ENCODE assay signal across 14 cellular contexts in the genomic region with DNA sequence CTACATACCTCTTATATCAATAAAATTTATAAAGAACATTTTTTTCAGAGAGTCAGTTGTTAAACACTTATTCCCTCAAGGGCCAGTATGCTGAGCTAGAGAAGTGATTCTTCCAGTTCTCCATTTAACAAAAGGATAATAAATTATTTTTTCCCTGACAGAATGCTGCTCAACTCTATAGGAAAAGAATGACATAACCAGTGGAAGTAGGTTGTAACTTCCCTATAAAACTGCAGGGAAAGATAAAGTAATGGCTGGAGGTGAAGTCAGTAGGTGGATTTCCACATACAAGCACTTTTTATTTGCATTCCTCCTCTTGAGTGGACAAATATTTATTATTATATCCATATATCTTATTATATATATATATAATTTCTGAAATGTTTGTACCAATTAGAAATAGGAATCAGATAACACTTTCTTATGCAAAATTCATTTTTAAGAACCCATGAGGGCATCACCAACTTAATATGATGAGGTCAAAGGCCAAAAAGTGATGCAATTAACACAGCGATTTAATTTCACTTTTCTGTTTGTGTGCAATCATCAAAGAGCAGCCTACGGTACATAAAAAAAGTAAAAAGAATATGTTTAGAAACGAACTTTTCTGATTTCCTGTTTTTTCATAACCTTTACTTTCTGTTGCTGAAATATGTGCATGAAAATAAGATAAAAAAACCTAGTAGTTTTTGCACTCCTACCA.
DNase-seq lines count a peak whose midpoint lies in the region; ATAC-seq and TF ChIP-seq lines count a peak whose summit lies in the region.
"Had no signal": no experiment of that assay in that cellular context is flagged by ENCODE, and none has a peak within 500 bp of the region (broad histone marks: within the 10 kb centered on the region; RNA-seq: fewer than 3 reads in every experiment).

No MANE protein-coding gene starts in this region.

- no peaks in the 10 kb centered on the region for H3F3A ChIP-seq in GM23338 (replicated peaks; ENCODE audit: low read depth)

- no peaks in the 10 kb centered on the region for H3K36me3 Mint-ChIP-seq in GM23338 (ENCODE audit: low read depth)

- peaks cover 7% of the 10 kb centered on the region; the same call in 2 of the 3 replicates for H3K4me1 Mint-ChIP-seq in GM23338

- CTCF ChIA-PET in HEK293T (lab: Yijun Ruan, JAX) = no interaction called here

- no peak overlapping the region for H2AFZ ChIP-seq in GM23338

- POLR2A ChIA-PET in HEK293T (lab: Yijun Ruan, JAX) = no interaction called here

- H3K27me3 ChIP-seq in GM23338 (ENCODE audit: insufficient read depth) = no peaks in the 10 kb centered on the region

- H3K4me2 ChIP-seq in GM23338 = no peak overlapping the region

- no peak overlapping the region for H3K27ac ChIP-seq in GM23338 (ENCODE audit: low read depth)
- H3K27ac ChIP-seq in SK-N-MC = 0 out of 2 replicates have a peak overlapping the region, but pooled peaks have one; percentile 21
- H3K27ac ChIP-seq: C4-2B had no signal

- no peaks in the 10 kb centered on the region for H3K9me3 Mint-ChIP-seq in GM23338
- H3K9me3 Mint-ChIP-seq: HFFc6 had no signal

- ATAC-seq in GM23338 (no peak), HG03280 (IDR thresholded peaks at IDR 0.05; ENCODE audit: unreplicated experiment) (no peak)
- ATAC-seq: HepG2 had no signal

- H3K36me3 ChIP-seq in GM23338 (ENCODE audit: insufficient read depth) (no peaks in the 10 kb centered on the region), SK-N-MC (ENCODE audit: insufficient read depth, low read length) (no peaks in the 10 kb centered on the region)
- H3K36me3 ChIP-seq: HAP-1 had no signal

- no peak overlapping the region for H3K9ac ChIP-seq in SK-N-MC (ENCODE audit: insufficient read length)

- H3K9me2 ChIP-seq in GM23338 (ENCODE audit: insufficient read depth) = peaks cover 7% of the 10 kb centered on the region; the same call in 1 of the 2 replicates

- peak overlapping the region; percentile 55; the same call in 1 of the 2 replicates for H3K27ac Mint-ChIP-seq in GM23338
- H3K27ac Mint-ChIP-seq: CD4-positive, alpha-beta T cell; HFFc6 had no signal

- no peaks in the 10 kb centered on the region for H3K27me3 Mint-ChIP-seq in GM23338 (ENCODE audit: insufficient read depth, low read depth, poor library complexity)
- H3K27me3 Mint-ChIP-seq: CD4-positive, alpha-beta T cell had no signal

- no peak for DNase-seq in GM23338 (ENCODE audit: low spot score)
- DNase-seq in HEK293T (ENCODE audit: extremely low spot score) = peak; percentile 37
- DNase-seq in SK-N-MC (ENCODE audit: low read depth, low spot score) = no peak
- peak; percentile 34 for DNase-seq in superior temporal gyrus (ENCODE audit: extremely low spot score)
- DNase-seq in NCI-H345 treated with DMSO at 0.1 percent for 48 hours (lab: John Stamatoyannopoulos, UW; ENCODE audit: unreplicated experiment) = no peak
- no peak for DNase-seq in hypothalamus (lab: John Stamatoyannopoulos, UW)
- DNase-seq: AML-193; Caco-2; CD4-positive, alpha-beta T cell; HFFc6 had no signal

- no peaks in the 10 kb centered on the region for H3K79me2 ChIP-seq in GM23338 (replicated peaks; ENCODE audit: insufficient read depth)

- no peak overlapping the region for H3K4me3 Mint-ChIP-seq in GM23338
- H3K4me3 Mint-ChIP-seq: CD4-positive, alpha-beta T cell; HFFc6 had no signal

- no peaks in the 10 kb centered on the region for H3K9me3 ChIP-seq in SK-N-MC (ENCODE audit: low read depth, low read length)
- H3K9me3 ChIP-seq: Caco-2, HAP-1 had no signal

- H3K4me1 ChIP-seq in GM23338 (ENCODE audit: insufficient read depth) = 0 out of 2 replicates have a peak, but pooled peaks cover 7% of the 10 kb centered on the region
- H3K4me1 ChIP-seq: Caco-2 had no signal

- H4K20me1 ChIP-seq in GM23338 (replicated peaks; ENCODE audit: insufficient read depth) = no peaks in the 10 kb centered on the region

- TF ChIP-seq CTCF in GM23338 (conservative IDR thresholded peaks at IDR 0.05; ENCODE audit: low read depth in 2 of 2) = no peak

- H3K4me3 ChIP-seq in GM23338 = no peak overlapping the region
- no peak overlapping the region for H3K4me3 ChIP-seq in SK-N-MC
- H3K4me3 ChIP-seq: HAP-1 had no signal

TF ChIP-seq in GM23338, 12 proteins besides CTCF, POLR2A, EP300 and RAD21 (continues in another document):
- TF ChIP-seq EZH2phosphoT487 (IDR thresholded peaks at IDR 0.05; ENCODE audit: unreplicated experiment) = no peak
- TF ChIP-seq STAT1 (IDR thresholded peaks at IDR 0.05; ENCODE audit: unreplicated experiment) = no peak
- no peak for TF ChIP-seq ZNF331 (CRISPR knock-in tag; IDR thresholded peaks at IDR 0.05; ENCODE audit: low read depth)
- TF ChIP-seq JUNB (IDR thresholded peaks at IDR 0.05; ENCODE audit: unreplicated experiment) = no peak

TF ChIP-seq in HEK293T, 16 proteins besides CTCF, POLR2A, EP300 and RAD21:
- TF ChIP-seq LEF1 (IDR thresholded peaks at IDR 0.05; ENCODE audit: borderline replicate concordance) (no peak), ZNF384 (IDR thresholded peaks at IDR 0.05) (no peak), L3MBTL2 (conservative IDR thresholded peaks at IDR 0.05) (no peak), BHLHE40 (IDR thresholded peaks at IDR 0.05; ENCODE audit: borderline replicate concordance) (no peak), CTBP1 (IDR thresholded peaks at IDR 0.05; ENCODE audit: borderline replicate concordance) (peak; percentile 83; the same call in 1 of the 2 replicates), HDGF (IDR thresholded peaks at IDR 0.05; ENCODE audit: borderline replicate concordance) (no peak), ARNT (IDR thresholded peaks at IDR 0.05) (no peak), FOXK2 (IDR thresholded peaks at IDR 0.05) (no peak), FOXM1 (IDR thresholded peaks at IDR 0.05; ENCODE audit: borderline replicate concordance) (no peak), SP1 (IDR thresholded peaks at IDR 0.05) (no peak)
- TF ChIP-seq, protein P1, sequence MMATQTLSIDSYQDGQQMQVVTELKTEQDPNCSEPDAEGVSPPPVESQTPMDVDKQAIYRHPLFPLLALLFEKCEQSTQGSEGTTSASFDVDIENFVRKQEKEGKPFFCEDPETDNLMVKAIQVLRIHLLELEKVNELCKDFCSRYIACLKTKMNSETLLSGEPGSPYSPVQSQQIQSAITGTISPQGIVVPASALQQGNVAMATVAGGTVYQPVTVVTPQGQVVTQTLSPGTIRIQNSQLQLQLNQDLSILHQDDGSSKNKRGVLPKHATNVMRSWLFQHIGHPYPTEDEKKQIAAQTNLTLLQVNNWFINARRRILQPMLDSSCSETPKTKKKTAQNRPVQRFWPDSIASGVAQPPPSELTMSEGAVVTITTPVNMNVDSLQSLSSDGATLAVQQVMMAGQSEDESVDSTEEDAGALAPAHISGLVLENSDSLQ (IDR thresholded peaks at IDR 0.05) = peak; percentile 98

Comparison
In these comparisons a context has a peak if more than half of its experiments do, and no peak if none do; other contexts are left out.
1. DNase-seq: peak in HEK293T (single experiment) and superior temporal gyrus (single experiment); none in GM23338 (single experiment), SK-N-MC (single experiment), NCI-H345 treated with DMSO at 0.1 percent for 48 hours (single experiment) and hypothalamus (0 of 51).